ENCODE assay signal across 8 cellular contexts in genomic region chr10:17206210-17206709, GRCh38. TPM values are rescaled to one million over a fixed set of nuclear protein-coding genes. Genes with fewer than 3 reads are reported as not detected.
DNase-seq lines count a peak whose midpoint lies in the region; FAIRE-seq and TF ChIP-seq lines count a peak whose summit lies in the region.

No MANE protein-coding gene starts in this region.

- TF ChIP-seq POLR2A in breast epithelium (IDR thresholded peaks at IDR 0.05), result no peak
- TF ChIP-seq POLR2A in vagina (IDR thresholded peaks at IDR 0.05), result no peak

- no peaks in the 10 kb centered on the region for H3K9me3 ChIP-seq in breast epithelium
- H3K9me3 ChIP-seq in mucosa of rectum (ENCODE audit: control insufficient read depth in 2 of 2, low read length in 2 of 2), result no peaks in the 10 kb centered on the region
- no peaks in the 10 kb centered on the region for H3K9me3 ChIP-seq in vagina

- TF ChIP-seq CTCF in MCF 10A (IDR thresholded peaks at IDR 0.05; ENCODE audit: unreplicated experiment), result no peak
- TF ChIP-seq CTCF in breast epithelium (IDR thresholded peaks at IDR 0.05), result no peak
- no peak for TF ChIP-seq CTCF in D721Med (IDR thresholded peaks at IDR 0.05; ENCODE audit: insufficient read depth, missing control alignments)
- TF ChIP-seq CTCF in vagina (IDR thresholded peaks at IDR 0.05), result no peak

- CTCF ChIA-PET in MCF 10A (lab: Yijun Ruan, JAX), result no interaction called here

- H3K27me3 ChIP-seq in breast epithelium (no peaks in the 10 kb centered on the region), mucosa of rectum (ENCODE audit: control insufficient read depth in 2 of 2, insufficient read depth in 2 of 2, low read length in 2 of 2) (no peaks in the 10 kb centered on the region), vagina (no peaks in the 10 kb centered on the region)

- no peak overlapping the region for H3K27ac Mint-ChIP-seq in MCF 10A (ENCODE audit: low read depth, unreplicated experiment)
- H3K27ac Mint-ChIP-seq in activated T-helper 2 cell treated with anti-CD3 and anti-CD28 coated beads, Interferon-gamma antibody, Interleukin-2, Interleukin-4, amounts not matched to agents 10 μg/mL and 5 μg/mL and 100 μg/mL, durations not matched to agents 14 hours and 24 hours and 36 hours, result peak overlapping the region; percentile 90

- peak; percentile 28 for FAIRE-seq in HTR-8/SVneo (lab: Jason Lieb, UNC)
- no peak for FAIRE-seq in D721Med (lab: Jason Lieb, UNC)

- no peak overlapping the region for H3K4me3 Mint-ChIP-seq in MCF 10A (ENCODE audit: unreplicated experiment)
- H3K4me3 Mint-ChIP-seq in activated T-helper 2 cell treated with anti-CD3 and anti-CD28 coated beads, Interferon-gamma antibody, Interleukin-2, Interleukin-4, amounts not matched to agents 10 μg/mL and 5 μg/mL and 100 μg/mL, durations not matched to agents 14 hours and 24 hours and 36 hours (ENCODE audit: low read depth), result peak overlapping the region; percentile 49

- H3K36me3 ChIP-seq in breast epithelium (no peaks in the 10 kb centered on the region), mucosa of rectum (ENCODE audit: control insufficient read depth in 2 of 2, insufficient read depth in 2 of 2, low read length in 2 of 2) (no peaks in the 10 kb centered on the region), vagina (no peaks in the 10 kb centered on the region)

- H3K4me1 Mint-ChIP-seq in MCF 10A (ENCODE audit: insufficient read depth, unreplicated experiment), result peaks cover 19% of the 10 kb centered on the region
- peaks cover 53% of the 10 kb centered on the region for H3K4me1 Mint-ChIP-seq in activated T-helper 2 cell treated with anti-CD3 and anti-CD28 coated beads, Interferon-gamma antibody, Interleukin-2, Interleukin-4, amounts not matched to agents 10 μg/mL and 5 μg/mL and 100 μg/mL, durations not matched to agents 14 hours and 24 hours and 36 hours (ENCODE audit: low read depth)

- H3K27ac ChIP-seq in breast epithelium, result no peak overlapping the region
- H3K27ac ChIP-seq in mucosa of rectum (ENCODE audit: low read depth in 2 of 2, low read length in 2 of 2), result peak overlapping the region; percentile 35 to 51
- H3K27ac ChIP-seq in vagina, result no peak overlapping the region

- BruUV-seq in MCF 10A (replicated peaks; lab: Mats Ljungman, UMichigan), result no TSS peak

- no peaks in the 10 kb centered on the region for H3K27me3 Mint-ChIP-seq in MCF 10A (ENCODE audit: insufficient read depth, unreplicated experiment)
- no peaks in the 10 kb centered on the region for H3K27me3 Mint-ChIP-seq in activated T-helper 2 cell treated with anti-CD3 and anti-CD28 coated beads, Interferon-gamma antibody, Interleukin-2, Interleukin-4, amounts not matched to agents 10 μg/mL and 5 μg/mL and 100 μg/mL, durations not matched to agents 14 hours and 24 hours and 36 hours (ENCODE audit: low read depth)

- H3K9ac ChIP-seq in mucosa of rectum (ENCODE audit: low read depth in 1 of 2, low read length in 2 of 2), result no peak overlapping the region

- no peak overlapping the region for H3K4me3 ChIP-seq in breast epithelium
- H3K4me3 ChIP-seq in mucosa of rectum (ENCODE audit: low read length in 2 of 2), result no peak overlapping the region
- no peak overlapping the region for H3K4me3 ChIP-seq in vagina

- H3K9me3 Mint-ChIP-seq in MCF 10A (ENCODE audit: unreplicated experiment), result no peaks in the 10 kb centered on the region
- no peaks in the 10 kb centered on the region for H3K9me3 Mint-ChIP-seq in activated T-helper 2 cell treated with anti-CD3 and anti-CD28 coated beads, Interferon-gamma antibody, Interleukin-2, Interleukin-4, amounts not matched to agents 10 μg/mL and 5 μg/mL and 100 μg/mL, durations not matched to agents 14 hours and 24 hours and 36 hours

- H3K4me1 ChIP-seq in breast epithelium (no peaks in the 10 kb centered on the region), mucosa of rectum (ENCODE audit: control insufficient read depth in 2 of 2, insufficient read depth in 2 of 2, low read length in 2 of 2) (peaks cover 0 to 5% of the 10 kb centered on the region in 2 donors), vagina (peaks cover 5% of the 10 kb centered on the region)

- H3K36me3 Mint-ChIP-seq in MCF 10A (ENCODE audit: insufficient read depth, unreplicated experiment), result peaks cover under 1% of the 10 kb centered on the region
- no peaks in the 10 kb centered on the region for H3K36me3 Mint-ChIP-seq in activated T-helper 2 cell treated with anti-CD3 and anti-CD28 coated beads, Interferon-gamma antibody, Interleukin-2, Interleukin-4, amounts not matched to agents 10 μg/mL and 5 μg/mL and 100 μg/mL, durations not matched to agents 14 hours and 24 hours and 36 hours (ENCODE audit: low read depth)

- peak; percentile 45 for DNase-seq in MCF 10A (ENCODE audit: unreplicated experiment)
- no peak for DNase-seq in breast epithelium (ENCODE audit: low spot score in 2 of 2)
- DNase-seq in HTR-8/SVneo (ENCODE audit: insufficient read length, low spot score), result no peak
- no peak for DNase-seq in activated T-helper 2 cell treated with anti-CD3 and anti-CD28 coated beads, Interferon-gamma antibody, Interleukin-2, Interleukin-4, amounts not matched to agents 10 μg/mL and 5 μg/mL and 100 μg/mL, durations not matched to agents 14 hours and 24 hours and 36 hours (ENCODE audit: low spot score)
- no peak for DNase-seq in NCI-H146 (lab: John Stamatoyannopoulos, UW)
- no peak for DNase-seq in D721Med (ENCODE audit: insufficient read length, low spot score)
- DNase-seq in vagina (ENCODE audit: extremely low spot score in 2 of 2), result no peak

- intact Hi-C loops in MCF 10A (cut with micrococcal nuclease) (no loop called here), breast epithelium (cut with DNase I; ENCODE audit: low total_unique reads) (no loop called here), vagina (cut with DNase I) (no loop called here)
- intact Hi-C loops in activated T-helper 2 cell treated with anti-CD3 and anti-CD28 coated beads, Interferon-gamma antibody, Interleukin-2, Interleukin-4, amounts not matched to agents 10 μg/mL and 5 μg/mL and 100 μg/mL, durations not matched to agents 14 hours and 24 hours and 36 hours (cut with micrococcal nuclease), result loop anchor here (1.0 to 10.0 kb wide), 2 partner anchors 10 to 771 kb away; partner anchors contain the start of gene PTER

- POLR2A ChIA-PET in MCF 10A (lab: Yijun Ruan, JAX), result interaction anchor here (1.0 to 2.5 kb wide), 2 partner anchors 9 to 24 kb away, joined by 4 to 9 read pairs; no protein-coding TSS in a partner anchor

RNA-seq across cellular contexts. Expression of gene TRDMT1, which starts 4.8 kb away (rescaled TPM):
- total RNA-seq in MCF 10A (2022), result 5.4 and 8.7 TPM in 2 replicates
- 10 to 100 TPM in 2 of 3 donors, 1 to 10 TPM in 1; 5.8 to 18.6 (median 13.4) TPM for total RNA-seq in breast epithelium
- 3.2 and 4.2 TPM in 2 replicates for total RNA-seq in activated T-helper 2 cell treated with anti-CD3 and anti-CD28 coated beads, Interferon-gamma antibody, Interleukin-2, Interleukin-4, amounts not matched to agents 10 μg/mL and 5 μg/mL and 100 μg/mL, durations not matched to agents 14 hours and 24 hours and 36 hours
- 6.1 TPM for total RNA-seq in vagina

RNA-seq across cellular contexts. Expression of gene VIM, which starts 21.8 kb away (rescaled TPM):
- total RNA-seq in MCF 10A (2022) (1,413 and 1,430 TPM in 2 replicates), breast epithelium (1,000 to 10,000 TPM; 1,431 to 8,681 (median 2,067) TPM), vagina (2,692 TPM)
- total RNA-seq in activated T-helper 2 cell treated with anti-CD3 and anti-CD28 coated beads, Interferon-gamma antibody, Interleukin-2, Interleukin-4, amounts not matched to agents 10 μg/mL and 5 μg/mL and 100 μg/mL, durations not matched to agents 14 hours and 24 hours and 36 hours, result 337 and 342 TPM in 2 replicates

Comparison
In these comparisons a context has a peak if more than half of its experiments do, and no peak if none do; other contexts are left out.
1. H3K27ac ChIP-seq: peak in mucosa of rectum (2 of 2); none in breast epithelium (0 of 2) and vagina (single experiment).